In the genomic region with DNA sequence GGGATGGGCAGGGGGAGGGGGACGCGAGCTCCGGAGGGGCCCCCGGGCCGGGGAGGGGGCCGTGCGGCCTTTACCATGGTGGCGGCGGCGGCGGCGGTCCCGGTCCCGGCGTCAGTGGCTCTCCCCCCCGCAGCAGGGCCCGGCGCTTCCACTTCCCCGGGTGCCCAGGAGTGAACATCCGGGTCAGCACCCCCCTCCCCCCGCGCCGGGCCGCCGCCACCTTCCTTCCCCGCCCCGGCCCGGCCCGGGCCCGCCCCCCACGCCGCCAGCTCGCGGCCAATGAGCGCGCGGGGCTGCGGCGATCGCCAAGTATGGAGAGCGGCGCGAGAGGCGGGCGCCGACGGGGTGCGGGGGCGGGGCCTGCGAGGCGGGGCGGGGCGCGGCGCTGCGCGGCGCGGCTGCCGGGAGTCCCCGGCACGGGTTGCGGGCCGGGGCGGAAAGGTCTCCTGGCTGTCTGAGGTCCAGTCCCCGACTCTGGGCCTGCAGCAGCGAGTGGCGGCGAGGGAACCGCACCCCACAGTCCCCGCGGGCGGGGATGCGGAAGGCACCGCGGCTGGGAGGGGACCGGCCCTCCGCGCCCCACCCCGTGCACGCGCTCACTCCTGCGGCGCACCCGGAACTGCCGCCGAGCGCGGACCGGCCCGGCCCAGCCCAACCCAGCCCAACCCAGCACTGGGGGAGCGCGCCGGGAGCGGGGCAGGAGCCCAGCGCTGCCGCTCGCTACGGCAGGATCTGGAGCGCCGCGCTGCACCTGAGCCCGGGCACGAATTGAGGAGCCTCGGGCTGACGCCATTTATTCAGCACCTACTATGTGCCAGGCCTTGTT, we compare ENCODE assay signal across 8 cellular contexts. TPM values are rescaled to one million over a fixed set of nuclear protein-coding genes. Genes with fewer than 3 reads are reported as not detected.
DNase-seq lines count a peak whose midpoint lies in the region; ATAC-seq and TF ChIP-seq lines count a peak whose summit lies in the region.

CAPZB (minus strand) TSS at position 178 of the 826 bp plus-strand sequence; CDS start at position 77, 101 bp downstream.

- no peak for TF ChIP-seq CTCF in GM13976 (IDR thresholded peaks at IDR 0.05; ENCODE audit: borderline replicate concordance, control extremely low read depth, extremely low read depth, insufficient read depth, missing control alignments)
- TF ChIP-seq CTCF in left ventricle myocardium inferior (IDR thresholded peaks at IDR 0.05; ENCODE audit: borderline replicate concordance) = no peak
- TF ChIP-seq CTCF in psoas muscle (IDR thresholded peaks at IDR 0.05) = no peak

- H3K9me3 ChIP-seq in left ventricle myocardium inferior (replicated peaks) = no peaks in the 10 kb centered on the region
- no peaks in the 10 kb centered on the region for H3K9me3 ChIP-seq in psoas muscle

- WGBS in psoas muscle, 3 donors = 0 to 1% (median 1%) methylated on average over 20 to 106 of the region's 106 CpGs

- peak within 1 kb of the TSS; percentile 100 for H3K4me3 ChIP-seq in left ventricle myocardium inferior
- H3K4me3 ChIP-seq in psoas muscle = peak within 1 kb of the TSS; percentile 74

- H3K36me3 ChIP-seq in left ventricle myocardium inferior = peaks cover 11% of the 10 kb centered on the region
- H3K36me3 ChIP-seq in psoas muscle (ENCODE audit: insufficient read depth in 1 of 2, low read depth in 1 of 2) = peaks cover 0 to 8% of the 10 kb centered on the region in 2 donors

- DNase-seq in GM13976 (ENCODE audit: low spot score) (peak; percentile 98), NCI-H1417 (lab: John Stamatoyannopoulos, UW) (peak; percentile 90 to 95 (median 91)), T-helper 2 cell (peak; percentile 84 to 96 (median 93)), amygdala (lab: John Stamatoyannopoulos, UW) (peak; percentile 39 to 96 (median 88)), left ventricle myocardium inferior (peak; percentile 97), psoas muscle (peak; percentile 96 to 98), ureter (ENCODE audit: low spot score) (peak; percentile 96)

- in situ Hi-C loops in GM13976 (cut with MboI; ENCODE audit: low sequenced_read_pairs, unreplicated experiment) = no loop called here

- ATAC-seq in HG02763 (IDR thresholded peaks at IDR 0.05; ENCODE audit: unreplicated experiment) = peak; percentile 77
- ATAC-seq in psoas muscle = peak; percentile 89 to 93 (median 92)

- peaks cover 74% of the 10 kb centered on the region for H3K4me1 ChIP-seq in left ventricle myocardium inferior
- H3K4me1 ChIP-seq in psoas muscle = peaks cover 52% of the 10 kb centered on the region

- intact Hi-C loops in left ventricle myocardium inferior (cut with micrococcal nuclease) (no loop called here), psoas muscle (cut with DNase I) (loop anchor here in 1 of 2 donors (1.0 to 10.0 kb wide), 3 partner anchors 51 to 166 kb away; a partner anchor contains a TSS)

- H3K27ac ChIP-seq in left ventricle myocardium inferior (replicated peaks) = peak within 1 kb of the TSS; percentile 99
- H3K27ac ChIP-seq in psoas muscle = peak within 1 kb of the TSS; percentile 91

- no peaks in the 10 kb centered on the region for H3K27me3 ChIP-seq in left ventricle myocardium inferior (ENCODE audit: low read depth)
- no peaks in the 10 kb centered on the region for H3K27me3 ChIP-seq in psoas muscle (ENCODE audit: insufficient read depth in 3 of 3, low read length in 2 of 3)

RNA-seq across cellular contexts. Expression of gene CAPZB, which starts in this region (rescaled TPM):
- total RNA-seq in left ventricle myocardium inferior (217 TPM), psoas muscle (100 to 1,000 TPM; 207 to 284 (median 232) TPM), ureter (284 TPM)
- polyA plus RNA-seq in psoas muscle = 100 to 1,000 TPM; 179 to 261 (median 206) TPM

Comparison
In these comparisons a context has a peak if more than half of its experiments do, and no peak if none do; other contexts are left out.
1. Peak in every context shown above with its lines: DNase-seq, ATAC-seq, H3K4me3 ChIP-seq and H3K27ac ChIP-seq.